ENCODE assay signal across 11 cellular contexts in genomic region chr2:174120346-174120745, GRCh38.
A peak's percentile ranks its signal among the peaks of the same experiment; 100 is the strongest.
DNase-seq lines count a peak whose midpoint lies in the region; ATAC-seq and TF ChIP-seq lines count a peak whose summit lies in the region.
"Had no signal": no experiment of that assay in that cellular context is flagged by ENCODE, and none has a peak within 500 bp of the region (broad histone marks: within the 10 kb centered on the region; RNA-seq: fewer than 3 reads in every experiment).

No MANE protein-coding gene starts in this region.

- intact Hi-C loops in MCF 10A (cut with micrococcal nuclease), result no loop called here
- intact Hi-C loops in breast epithelium (cut with DNase I; ENCODE audit: low total_unique reads), result no loop called here

- H3K9me3 Mint-ChIP-seq in MCF 10A (ENCODE audit: unreplicated experiment) (no peaks in the 10 kb centered on the region), mesothelial cell of epicardium (no peaks in the 10 kb centered on the region), T-cell (no peaks in the 10 kb centered on the region)
- H3K9me3 Mint-ChIP-seq: H9 had no signal

- H3K4me1 ChIP-seq in breast epithelium (no peaks in the 10 kb centered on the region), RWPE2 (ENCODE audit: insufficient read depth, poor library complexity, severe bottlenecking) (peaks cover 65% of the 10 kb centered on the region), foreskin keratinocyte (peaks cover 51% of the 10 kb centered on the region)
- H3K4me1 ChIP-seq: ascending aorta had no signal

- H3K27me3 ChIP-seq in breast epithelium (no peaks in the 10 kb centered on the region), RWPE2 (ENCODE audit: insufficient read depth, poor library complexity, severe bottlenecking) (no peaks in the 10 kb centered on the region), foreskin keratinocyte (no peaks in the 10 kb centered on the region)
- H3K27me3 ChIP-seq: ascending aorta had no signal

- no TSS peak for BruUV-seq in MCF 10A (replicated peaks; lab: Mats Ljungman, UMichigan)

- H3K4me1 Mint-ChIP-seq in MCF 10A (ENCODE audit: insufficient read depth, unreplicated experiment), result peaks cover 26% of the 10 kb centered on the region
- H3K4me1 Mint-ChIP-seq in mesothelial cell of epicardium, result peaks cover 39% of the 10 kb centered on the region
- peaks cover 0 to 4% (median 0%) of the 10 kb centered on the region in 3 donors for H3K4me1 Mint-ChIP-seq in T-cell

- no peak for TF ChIP-seq POLR2A in breast epithelium (IDR thresholded peaks at IDR 0.05)

- H3K27me3 Mint-ChIP-seq in MCF 10A (ENCODE audit: insufficient read depth, unreplicated experiment) (no peaks in the 10 kb centered on the region), mesothelial cell of epicardium (ENCODE audit: low read depth) (no peaks in the 10 kb centered on the region), T-cell (no peaks in the 10 kb centered on the region)

- H3K36me3 ChIP-seq in breast epithelium, result no peaks in the 10 kb centered on the region
- H3K36me3 ChIP-seq in RWPE2 (ENCODE audit: low read depth), result peaks cover 26% of the 10 kb centered on the region
- H3K36me3 ChIP-seq: ascending aorta had no signal

- no peak overlapping the region for H3K4me3 ChIP-seq in breast epithelium
- H3K4me3 ChIP-seq in RWPE2 (ENCODE audit: severe bottlenecking), result no peak overlapping the region
- H3K4me3 ChIP-seq: ascending aorta had no signal

- no peaks in the 10 kb centered on the region for H3K9me3 ChIP-seq in breast epithelium
- no peaks in the 10 kb centered on the region for H3K9me3 ChIP-seq in RWPE2 (ENCODE audit: severe bottlenecking)
- H3K9me3 ChIP-seq: ascending aorta had no signal

- CTCF ChIA-PET in MCF 10A (lab: Yijun Ruan, JAX), result interaction anchor here (0.7 kb wide), 1 partner anchor 80 kb away, joined by 3 read pairs; no protein-coding TSS in a partner anchor
- CTCF ChIA-PET in T-cell (lab: Charles Lee), result no interaction called here

- ATAC-seq in RWPE2 (ENCODE audit: low read depth) (peak; percentile 34; the same call in 2 of the 3 replicates), foreskin keratinocyte (peak; percentile 34), T-cell (replicated peaks in 1 of 4) (no peak)

- H3K36me3 Mint-ChIP-seq in MCF 10A (ENCODE audit: insufficient read depth, unreplicated experiment) (peaks cover 17% of the 10 kb centered on the region), mesothelial cell of epicardium (peaks cover 5% of the 10 kb centered on the region), T-cell (peaks cover 32% of the 10 kb centered on the region)

- DNase-seq in MCF 10A (ENCODE audit: unreplicated experiment) (peak; percentile 54), breast epithelium (ENCODE audit: low spot score in 2 of 2) (no peak), RWPE2 (ENCODE audit: low spot score) (no peak), foreskin keratinocyte (peak; percentile 18 to 54), stromal cell of bone marrow (ENCODE audit: low read depth) (peak; percentile 37), mesothelial cell of epicardium (ENCODE audit: low spot score in 2 of 2, unreplicated experiment in 2 of 2) (no peak), T-cell (no peak), MV-4-11 (lab: John Stamatoyannopoulos, UW) (no peak)
- DNase-seq: H9, NCI-H526 had no signal

- POLR2A ChIA-PET in MCF 10A (lab: Yijun Ruan, JAX), result interaction anchor here (0.6 to 1.9 kb wide), 6 partner anchors 17 to 127 kb away, joined by 3 to 5 read pairs (median 3); no protein-coding TSS in a partner anchor
- POLR2A ChIA-PET in T-cell (lab: Charles Lee), result no interaction called here

- H3K27ac Mint-ChIP-seq in MCF 10A (ENCODE audit: low read depth, unreplicated experiment) (peak overlapping the region; percentile 0), mesothelial cell of epicardium (no peak overlapping the region), T-cell (no peak overlapping the region)

- no peak overlapping the region for H3K27ac ChIP-seq in breast epithelium
- H3K27ac ChIP-seq in RWPE2 (ENCODE audit: poor library complexity, severe bottlenecking), result peak overlapping the region; percentile 82
- no peak overlapping the region for H3K27ac ChIP-seq in foreskin keratinocyte
- H3K27ac ChIP-seq: ascending aorta had no signal

- H3K4me3 Mint-ChIP-seq in MCF 10A (ENCODE audit: unreplicated experiment), result no peak overlapping the region
- no peak overlapping the region for H3K4me3 Mint-ChIP-seq in mesothelial cell of epicardium
- no peak overlapping the region for H3K4me3 Mint-ChIP-seq in T-cell
- H3K4me3 Mint-ChIP-seq: H9 had no signal

- TF ChIP-seq CTCF in MCF 10A (IDR thresholded peaks at IDR 0.05; ENCODE audit: unreplicated experiment) (no peak), breast epithelium (IDR thresholded peaks at IDR 0.05) (no peak), RWPE2 (IDR thresholded peaks at IDR 0.05; ENCODE audit: poor library complexity, severe bottlenecking) (no peak), foreskin keratinocyte (conservative IDR thresholded peaks at IDR 0.05) (no peak), mesothelial cell of epicardium (IDR thresholded peaks at IDR 0.05; ENCODE audit: unreplicated experiment) (no peak)

Comparison
In these comparisons a context has a peak if more than half of its experiments do, and no peak if none do; other contexts are left out.
1. DNase-seq: peak in MCF 10A (single experiment), foreskin keratinocyte (2 of 2) and stromal cell of bone marrow (single experiment); none in breast epithelium (0 of 2), RWPE2 (single experiment), mesothelial cell of epicardium (0 of 2), T-cell (0 of 34) and MV-4-11 (single experiment).
2. ATAC-seq: peak in RWPE2 (single experiment) and foreskin keratinocyte (single experiment); none in T-cell (0 of 4).